ENCODE assay signal across 1 cellular context in genomic region chr10:103470755-103471653, GRCh38.
TF ChIP-seq lines count a peak whose summit lies in the region.

No MANE protein-coding gene starts in this region.

TF ChIP-seq in K562, 482 proteins besides CTCF, POLR2A, EP300 and RAD21 (continued from another document and continues in another):
- TF ChIP-seq ZFP91 (CRISPR knock-in tag; IDR thresholded peaks at IDR 0.05), result no peak
- no peak for TF ChIP-seq KDM4B (IDR thresholded peaks at IDR 0.05; ENCODE audit: borderline replicate concordance in 2 of 2, low read depth in 1 of 2)
- no peak for TF ChIP-seq ZNF232 (CRISPR knock-in tag; IDR thresholded peaks at IDR 0.05)
- TF ChIP-seq KHSRP (IDR thresholded peaks at IDR 0.05), result no peak
- peak; percentile 13 for TF ChIP-seq CBFA2T3 (IDR thresholded peaks at IDR 0.05)
- TF ChIP-seq GATA2 (CRISPR knock-in tag; IDR thresholded peaks at IDR 0.05), result no peak
- TF ChIP-seq NFE2L1 (tag; IDR thresholded peaks at IDR 0.05; ENCODE audit: borderline replicate concordance, low read depth), result no peak
- TF ChIP-seq NR2C2 (CRISPR knock-in tag; IDR thresholded peaks at IDR 0.05), result no peak
- TF ChIP-seq NR2C2 (tag; IDR thresholded peaks at IDR 0.05), result peak; percentile 77
- TF ChIP-seq GABPB1 (CRISPR knock-in tag; IDR thresholded peaks at IDR 0.05), result peak; percentile 27; the same call in 1 of the 2 replicates
- no peak for TF ChIP-seq MCM2 (IDR thresholded peaks at IDR 0.05; ENCODE audit: low read depth)
- TF ChIP-seq BACH1 (tag; IDR thresholded peaks at IDR 0.05), result no peak
- no peak for TF ChIP-seq TCF7 (IDR thresholded peaks at IDR 0.05; ENCODE audit: borderline replicate concordance)
- no peak for TF ChIP-seq NFE2 (IDR thresholded peaks at IDR 0.05; ENCODE audit: low read depth)
- TF ChIP-seq, protein P1, sequence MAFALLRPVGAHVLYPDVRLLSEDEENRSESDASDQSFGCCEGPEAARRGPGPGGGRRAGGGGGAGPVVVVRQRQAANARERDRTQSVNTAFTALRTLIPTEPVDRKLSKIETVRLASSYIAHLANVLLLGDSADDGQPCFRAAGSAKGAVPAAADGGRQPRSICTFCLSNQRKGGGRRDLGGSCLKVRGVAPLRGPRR (CRISPR knock-in tag; IDR thresholded peaks at IDR 0.05), result no peak
- TF ChIP-seq C11orf30 (IDR thresholded peaks at IDR 0.05; ENCODE audit: low read depth), result no peak
- no peak for TF ChIP-seq PHF20 (IDR thresholded peaks at IDR 0.05; ENCODE audit: partially characterized antibody)
- TF ChIP-seq JUN (IDR thresholded peaks at IDR 0.05; ENCODE audit: borderline replicate concordance, low read depth, low read length), result peak; percentile 78
- no peak for TF ChIP-seq JUN (CRISPR knock-in tag; IDR thresholded peaks at IDR 0.05; ENCODE audit: borderline replicate concordance)
- no peak for TF ChIP-seq ERF (CRISPR knock-in tag; IDR thresholded peaks at IDR 0.05)
- no peak for TF ChIP-seq CBFB (CRISPR knock-in tag; IDR thresholded peaks at IDR 0.05)
- TF ChIP-seq ZNF717 (CRISPR knock-in tag; IDR thresholded peaks at IDR 0.05), result no peak
- no peak for TF ChIP-seq USF1 (CRISPR knock-in tag; IDR thresholded peaks at IDR 0.05)
- TF ChIP-seq SMC3 (conservative IDR thresholded peaks at IDR 0.05; ENCODE audit: insufficient read depth, low read depth, low read length), result no peak
- TF ChIP-seq RREB1 (CRISPR knock-in tag; IDR thresholded peaks at IDR 0.05), result no peak
- TF ChIP-seq GABPB2 (CRISPR knock-in tag; conservative IDR thresholded peaks at IDR 0.05), result no peak
- no peak for TF ChIP-seq RBM15 (IDR thresholded peaks at IDR 0.05; ENCODE audit: insufficient read depth, low read length)
- TF ChIP-seq, protein P2, sequence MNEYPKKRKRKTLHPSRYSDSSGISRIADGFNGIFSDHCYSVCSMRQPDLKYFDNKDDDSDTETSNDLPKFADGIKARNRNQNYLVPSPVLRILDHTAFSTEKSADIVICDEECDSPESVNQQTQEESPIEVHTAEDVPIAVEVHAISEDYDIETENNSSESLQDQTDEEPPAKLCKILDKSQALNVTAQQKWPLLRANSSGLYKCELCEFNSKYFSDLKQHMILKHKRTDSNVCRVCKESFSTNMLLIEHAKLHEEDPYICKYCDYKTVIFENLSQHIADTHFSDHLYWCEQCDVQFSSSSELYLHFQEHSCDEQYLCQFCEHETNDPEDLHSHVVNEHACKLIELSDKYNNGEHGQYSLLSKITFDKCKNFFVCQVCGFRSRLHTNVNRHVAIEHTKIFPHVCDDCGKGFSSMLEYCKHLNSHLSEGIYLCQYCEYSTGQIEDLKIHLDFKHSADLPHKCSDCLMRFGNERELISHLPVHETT (CRISPR knock-in tag; conservative IDR thresholded peaks at IDR 0.05 in 1 of 2, IDR thresholded peaks at IDR 0.05 in 1 of 2), result no peak
- TF ChIP-seq DDX20 (tag; IDR thresholded peaks at IDR 0.05; ENCODE audit: low read depth), result no peak
- no peak for TF ChIP-seq HMG20B (CRISPR knock-in tag; IDR thresholded peaks at IDR 0.05)
- TF ChIP-seq TSC22D4 (tag; IDR thresholded peaks at IDR 0.05), result no peak
- TF ChIP-seq MXI1 (IDR thresholded peaks at IDR 0.05; ENCODE audit: low read depth, low read length), result no peak
- TF ChIP-seq MTA3 (IDR thresholded peaks at IDR 0.05; ENCODE audit: borderline replicate concordance), result no peak
- no peak for TF ChIP-seq TBP (optimal IDR thresholded peaks at IDR 0.05; ENCODE audit: low read depth, low read length)
- TF ChIP-seq ZNF274 (IDR thresholded peaks at IDR 0.05; ENCODE audit: borderline replicate concordance, low read depth, low read length), result no peak
- no peak for TF ChIP-seq ADNP (tag; IDR thresholded peaks at IDR 0.05)
- TF ChIP-seq KLF10 (CRISPR knock-in tag; IDR thresholded peaks at IDR 0.05), result no peak
- TF ChIP-seq HDAC2 (IDR thresholded peaks at IDR 0.05), result peak; percentile 58; the same call in 1 of the 2 replicates
- TF ChIP-seq ZBTB7A (IDR thresholded peaks at IDR 0.05; ENCODE audit: borderline replicate concordance, control insufficient read depth, low read depth, low read length), result no peak
- TF ChIP-seq SRSF7 (optimal IDR thresholded peaks at IDR 0.05; ENCODE audit: low read depth, low read length), result no peak
- TF ChIP-seq ZNF561 (CRISPR knock-in tag; conservative IDR thresholded peaks at IDR 0.05), result no peak
- TF ChIP-seq, protein P3, sequence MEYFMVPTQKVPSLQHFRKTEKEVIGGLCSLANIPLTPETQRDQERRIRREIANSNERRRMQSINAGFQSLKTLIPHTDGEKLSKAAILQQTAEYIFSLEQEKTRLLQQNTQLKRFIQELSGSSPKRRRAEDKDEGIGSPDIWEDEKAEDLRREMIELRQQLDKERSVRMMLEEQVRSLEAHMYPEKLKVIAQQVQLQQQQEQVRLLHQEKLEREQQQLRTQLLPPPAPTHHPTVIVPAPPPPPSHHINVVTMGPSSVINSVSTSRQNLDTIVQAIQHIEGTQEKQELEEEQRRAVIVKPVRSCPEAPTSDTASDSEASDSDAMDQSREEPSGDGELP (CRISPR knock-in tag; IDR thresholded peaks at IDR 0.05; ENCODE audit: borderline replicate concordance), result 0 out of 2 replicates have a peak, but pooled peaks have one; percentile 18
- TF ChIP-seq ZNF184 (CRISPR knock-in tag; IDR thresholded peaks at IDR 0.05), result no peak
- TF ChIP-seq BCLAF1 (IDR thresholded peaks at IDR 0.05; ENCODE audit: borderline replicate concordance in 1 of 2, control insufficient read depth in 1 of 2, low read depth in 2 of 2, low read length in 1 of 2), result no peak
- 0 out of 2 replicates have a peak, but pooled peaks have one; percentile 48 for TF ChIP-seq PHF21A (IDR thresholded peaks at IDR 0.05; ENCODE audit: borderline replicate concordance, low read depth)
- no peak for TF ChIP-seq BCOR (IDR thresholded peaks at IDR 0.05)
- TF ChIP-seq PTBP1 (IDR thresholded peaks at IDR 0.05; ENCODE audit: low read depth, low read length), result no peak
- peak; percentile 74 for TF ChIP-seq GABPA (tag; conservative IDR thresholded peaks at IDR 0.05; ENCODE audit: low read depth)
- no peak for TF ChIP-seq NFXL1 (CRISPR knock-in tag; IDR thresholded peaks at IDR 0.05)
- TF ChIP-seq USF2 (CRISPR knock-in tag; IDR thresholded peaks at IDR 0.05), result no peak
- TF ChIP-seq, protein P4, sequence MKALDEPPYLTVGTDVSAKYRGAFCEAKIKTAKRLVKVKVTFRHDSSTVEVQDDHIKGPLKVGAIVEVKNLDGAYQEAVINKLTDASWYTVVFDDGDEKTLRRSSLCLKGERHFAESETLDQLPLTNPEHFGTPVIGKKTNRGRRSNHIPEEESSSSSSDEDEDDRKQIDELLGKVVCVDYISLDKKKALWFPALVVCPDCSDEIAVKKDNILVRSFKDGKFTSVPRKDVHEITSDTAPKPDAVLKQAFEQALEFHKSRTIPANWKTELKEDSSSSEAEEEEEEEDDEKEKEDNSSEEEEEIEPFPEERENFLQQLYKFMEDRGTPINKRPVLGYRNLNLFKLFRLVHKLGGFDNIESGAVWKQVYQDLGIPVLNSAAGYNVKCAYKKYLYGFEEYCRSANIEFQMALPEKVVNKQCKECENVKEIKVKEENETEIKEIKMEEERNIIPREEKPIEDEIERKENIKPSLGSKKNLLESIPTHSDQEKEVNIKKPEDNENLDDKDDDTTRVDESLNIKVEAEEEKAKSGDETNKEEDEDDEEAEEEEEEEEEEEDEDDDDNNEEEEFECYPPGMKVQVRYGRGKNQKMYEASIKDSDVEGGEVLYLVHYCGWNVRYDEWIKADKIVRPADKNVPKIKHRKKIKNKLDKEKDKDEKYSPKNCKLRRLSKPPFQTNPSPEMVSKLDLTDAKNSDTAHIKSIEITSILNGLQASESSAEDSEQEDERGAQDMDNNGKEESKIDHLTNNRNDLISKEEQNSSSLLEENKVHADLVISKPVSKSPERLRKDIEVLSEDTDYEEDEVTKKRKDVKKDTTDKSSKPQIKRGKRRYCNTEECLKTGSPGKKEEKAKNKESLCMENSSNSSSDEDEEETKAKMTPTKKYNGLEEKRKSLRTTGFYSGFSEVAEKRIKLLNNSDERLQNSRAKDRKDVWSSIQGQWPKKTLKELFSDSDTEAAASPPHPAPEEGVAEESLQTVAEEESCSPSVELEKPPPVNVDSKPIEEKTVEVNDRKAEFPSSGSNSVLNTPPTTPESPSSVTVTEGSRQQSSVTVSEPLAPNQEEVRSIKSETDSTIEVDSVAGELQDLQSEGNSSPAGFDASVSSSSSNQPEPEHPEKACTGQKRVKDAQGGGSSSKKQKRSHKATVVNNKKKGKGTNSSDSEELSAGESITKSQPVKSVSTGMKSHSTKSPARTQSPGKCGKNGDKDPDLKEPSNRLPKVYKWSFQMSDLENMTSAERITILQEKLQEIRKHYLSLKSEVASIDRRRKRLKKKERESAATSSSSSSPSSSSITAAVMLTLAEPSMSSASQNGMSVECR (CRISPR knock-in tag; IDR thresholded peaks at IDR 0.05), result no peak
- TF ChIP-seq RBM25 (IDR thresholded peaks at IDR 0.05; ENCODE audit: low read depth, low read length, severe bottlenecking), result no peak
- TF ChIP-seq NR2F6 (CRISPR knock-in tag; IDR thresholded peaks at IDR 0.05), result no peak
